ENCODE assay signal across 20 cellular contexts in genomic region chr2:69969126-69969983, GRCh38.
"Had no signal": no experiment of that assay in that cellular context is flagged by ENCODE, and none has a peak within 500 bp of the region (broad histone marks: within the 10 kb centered on the region; RNA-seq: fewer than 3 reads in every experiment).

No MANE protein-coding gene starts in this region.

- H3K27ac ChIP-seq: foreskin keratinocyte, right lobe of liver, thyroid gland, upper lobe of right lung had no signal

- H3K9me3 ChIP-seq: right lobe of liver, SK-N-SH, thyroid gland, upper lobe of right lung had no signal

- H3K36me3 Mint-ChIP-seq: natural killer cell treated with Interleukin-12 subunit alpha and Interleukin-12 subunit beta and Interleukin-15 and Interleukin-18, amount 100 ng/mL, for 72 hours; stimulated activated memory B cell treated with anti-CD40 and anti-IgM and Interleukin-4, amounts not matched to agents 10 μg/mL and 1 μg/mL and 100 μg/mL, for 72 hours had no signal

- H3K36me3 ChIP-seq: right lobe of liver, thyroid gland, upper lobe of right lung had no signal

- H3K27me3 ChIP-seq: foreskin keratinocyte, right lobe of liver, thyroid gland, upper lobe of right lung had no signal

- H3K4me3 Mint-ChIP-seq: activated T-cell treated with anti-CD3 and anti-CD28 coated beads, Interleukin-2, amount 50 U/mL, for 4 hours; immature natural killer cell; natural killer cell treated with Interleukin-12 subunit alpha and Interleukin-12 subunit beta and Interleukin-15 and Interleukin-18, amount 100 ng/mL, for 72 hours; stimulated activated memory B cell treated with anti-CD40 and anti-IgM and Interleukin-4, amounts not matched to agents 10 μg/mL and 1 μg/mL and 100 μg/mL, for 72 hours; T-helper 2 cell treated with Interferon-gamma antibody and Interleukin-4, amounts not matched to agents 5 μg/mL and 100 μg/mL, for 36 hours had no signal

- H3K4me3 ChIP-seq: right lobe of liver, smooth muscle cell, thyroid gland, upper lobe of right lung had no signal

- DNase-seq: activated CD8-positive, alpha-beta memory T cell treated with anti-CD3 and anti-CD28 coated beads, Interleukin-2, amount 50 U/mL, for 48 hours; activated naive CD4-positive, alpha-beta T cell treated with Interleukin-2 at 50 U/mL for 16 hours; activated T-cell treated with anti-CD3 and anti-CD28 coated beads, Interleukin-2, amount 50 U/mL, for 4 hours; central memory CD4-positive, alpha-beta T cell; dermis blood vessel endothelial cell; effector CD8-positive, alpha-beta T cell; foreskin keratinocyte; immature natural killer cell; left ventricle myocardium superior; mammary epithelial cell; occipital lobe; right lobe of liver; SK-N-SH; stimulated activated CD4-positive, alpha-beta T cell treated with anti-CD3 and anti-CD28 coated beads, Interleukin-15, amount 100 ng/mL, for 24 hours; thyroid gland; upper lobe of right lung had no signal

- ATAC-seq: activated T-cell treated with anti-CD3 and anti-CD28 coated beads, Interleukin-2, amount 50 U/mL, for 4 hours; foreskin keratinocyte; left ventricle myocardium superior; stimulated activated memory B cell treated with anti-CD40 and anti-IgM and Interleukin-4, amounts not matched to agents 10 μg/mL and 1 μg/mL and 100 μg/mL, for 72 hours; upper lobe of right lung had no signal

- H3K27ac Mint-ChIP-seq: stimulated activated memory B cell treated with anti-CD40 and anti-IgM and Interleukin-4, amounts not matched to agents 10 μg/mL and 1 μg/mL and 100 μg/mL, for 72 hours; T-helper 2 cell treated with Interferon-gamma antibody and Interleukin-4, amounts not matched to agents 5 μg/mL and 100 μg/mL, for 36 hours had no signal

- H3K27me3 Mint-ChIP-seq: natural killer cell treated with Interleukin-12 subunit alpha and Interleukin-12 subunit beta and Interleukin-15 and Interleukin-18, amount 100 ng/mL, for 72 hours; stimulated activated memory B cell treated with anti-CD40 and anti-IgM and Interleukin-4, amounts not matched to agents 10 μg/mL and 1 μg/mL and 100 μg/mL, for 72 hours had no signal

- H3K9me3 Mint-ChIP-seq: activated T-cell treated with anti-CD3 and anti-CD28 coated beads, Interleukin-2, amount 50 U/mL, for 4 hours; immature natural killer cell; natural killer cell treated with Interleukin-12 subunit alpha and Interleukin-12 subunit beta and Interleukin-15 and Interleukin-18, amount 100 ng/mL, for 72 hours; stimulated activated memory B cell treated with anti-CD40 and anti-IgM and Interleukin-4, amounts not matched to agents 10 μg/mL and 1 μg/mL and 100 μg/mL, for 72 hours; T-helper 2 cell treated with Interferon-gamma antibody and Interleukin-4, amounts not matched to agents 5 μg/mL and 100 μg/mL, for 36 hours had no signal

- H3K4me1 ChIP-seq: right lobe of liver, thyroid gland, upper lobe of right lung had no signal
